In the genomic region with DNA sequence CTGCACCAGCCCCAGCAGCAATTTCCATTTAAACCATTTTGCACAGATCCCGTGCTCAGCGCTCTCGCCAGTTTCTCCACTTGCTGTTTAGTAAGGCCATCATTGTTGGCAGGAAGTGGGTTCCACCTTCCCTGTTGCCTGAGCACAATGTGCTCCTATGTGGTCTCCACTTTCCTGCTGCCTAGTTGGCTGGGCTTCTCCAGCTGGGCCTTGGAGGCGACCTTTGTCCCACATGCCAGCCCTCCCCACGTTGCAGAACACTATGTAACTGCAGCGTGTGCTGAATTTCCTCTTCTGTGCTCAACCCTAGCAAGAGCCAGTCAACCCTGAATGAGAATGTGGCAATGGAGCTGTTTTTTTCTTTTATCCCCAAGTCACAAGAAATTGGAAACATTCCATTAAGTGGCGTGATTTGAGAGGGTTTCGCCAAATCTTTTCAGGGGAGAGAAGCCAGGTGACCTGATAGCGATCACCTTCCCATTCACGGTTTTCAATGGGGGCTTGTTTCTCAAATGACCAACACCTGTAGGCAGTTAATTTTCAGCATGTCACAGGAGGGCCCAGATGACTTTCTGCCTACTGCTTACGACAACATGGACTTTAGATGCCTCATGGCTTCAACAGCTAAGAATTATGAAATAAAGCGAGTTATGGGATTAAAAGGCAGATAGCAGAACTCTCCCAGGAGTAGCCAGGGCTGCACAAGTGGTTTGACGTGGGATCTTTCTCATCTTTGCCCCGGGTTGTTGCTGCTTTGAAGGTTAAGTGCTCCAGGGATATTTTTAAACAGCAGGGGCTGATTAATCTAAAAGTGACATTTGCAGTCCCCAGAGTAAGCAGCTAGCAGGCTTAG, we compare ENCODE assay signal across 9 cellular contexts. TPM values are rescaled to one million over a fixed set of nuclear protein-coding genes. Genes with fewer than 3 reads are reported as not detected.
DNase-seq lines count a peak whose midpoint lies in the region; ATAC-seq and TF ChIP-seq lines count a peak whose summit lies in the region.
"Had no signal": no experiment of that assay in that cellular context is flagged by ENCODE, and none has a peak within 500 bp of the region (broad histone marks: within the 10 kb centered on the region; RNA-seq: fewer than 3 reads in every experiment).

A gene (plus strand): TSS at position 830 of the 853 bp plus-strand sequence. CDS start 22,819 bp downstream, outside the sequence.

- peak within 1 kb of the TSS; percentile 56 to 95 (median 88) for H3K27ac ChIP-seq in esophagus squamous epithelium
- no peak within 1 kb of the TSS for H3K27ac ChIP-seq in brain microvascular endothelial cell

- POLR2A ChIA-PET in naive thymus-derived CD8-positive, alpha-beta T cell (lab: Charles Lee), result interaction anchor here (0.6 kb wide), 1 partner anchor 158 kb away, joined by 4 read pairs; no protein-coding TSS in a partner anchor

- no peak for DNase-seq in activated naive CD8-positive, alpha-beta T cell treated with anti-CD3 and anti-CD28 coated beads, Interleukin-2, amount 50 U/mL, for 24 hours
- DNase-seq in esophagus squamous epithelium (lab: John Stamatoyannopoulos, UW) (no peak), brain microvascular endothelial cell (no peak), D341Med (ENCODE audit: low spot score) (no peak)
- no peak for DNase-seq in naive thymus-derived CD8-positive, alpha-beta T cell
- DNase-seq in stimulated activated effector memory CD8-positive, alpha-beta T cell treated with anti-CD3 and anti-CD28 coated beads, Interleukin-12 subunit alpha, Interleukin-12 subunit beta, amount 100 ng/mL, for 72 hours (ENCODE audit: low spot score in 2 of 2), result no peak
- DNase-seq: CD4-positive, alpha-beta memory T cell had no signal

- ATAC-seq in activated naive CD8-positive, alpha-beta T cell treated with anti-CD3 and anti-CD28 coated beads, Interleukin-2, amount 50 U/mL, for 24 hours, result no peak
- ATAC-seq in naive thymus-derived CD8-positive, alpha-beta T cell, result no peak
- no peak for ATAC-seq in stimulated activated effector memory CD8-positive, alpha-beta T cell treated with anti-CD3 and anti-CD28 coated beads, Interleukin-12 subunit alpha, Interleukin-12 subunit beta, amount 100 ng/mL, for 72 hours
- ATAC-seq in HG03439 (IDR thresholded peaks at IDR 0.05; ENCODE audit: unreplicated experiment), result no peak

- WGBS in esophagus squamous epithelium, 2 donors, result 66 to 75% methylated on average over 11 to 12 of the region's 14 CpGs

- in situ Hi-C loops in brain microvascular endothelial cell (cut with HindIII; ENCODE audit: low pct_ligation_motif_present, low sequenced_read_pairs), result no loop called here

- no peak for TF ChIP-seq POLR2A in esophagus squamous epithelium (IDR thresholded peaks at IDR 0.05)

- no peaks in the 10 kb centered on the region for H3K36me3 Mint-ChIP-seq in activated naive CD8-positive, alpha-beta T cell
- H3K36me3 Mint-ChIP-seq in activated naive CD8-positive, alpha-beta T cell treated with anti-CD3 and anti-CD28 coated beads, Interleukin-2, amount 50 U/mL, for 24 hours (ENCODE audit: low read depth), result no peaks in the 10 kb centered on the region
- peaks cover 0 to 3% (median 0%) of the 10 kb centered on the region in 3 donors for H3K36me3 Mint-ChIP-seq in naive thymus-derived CD8-positive, alpha-beta T cell
- H3K36me3 Mint-ChIP-seq in stimulated activated effector memory CD8-positive, alpha-beta T cell treated with anti-CD3 and anti-CD28 coated beads, Interleukin-12 subunit alpha, Interleukin-12 subunit beta, amount 100 ng/mL, for 72 hours, result peaks cover 5% of the 10 kb centered on the region

- no peaks in the 10 kb centered on the region for H3K27me3 Mint-ChIP-seq in activated naive CD8-positive, alpha-beta T cell
- no peaks in the 10 kb centered on the region for H3K27me3 Mint-ChIP-seq in activated naive CD8-positive, alpha-beta T cell treated with anti-CD3 and anti-CD28 coated beads, Interleukin-2, amount 50 U/mL, for 24 hours
- H3K27me3 Mint-ChIP-seq in naive thymus-derived CD8-positive, alpha-beta T cell, result no peaks in the 10 kb centered on the region
- H3K27me3 Mint-ChIP-seq: CD4-positive, alpha-beta memory T cell had no signal

- intact Hi-C loops in esophagus squamous epithelium (cut with DNase I), result loop anchor here (10.0 kb wide), 1 partner anchor 269 kb away; no protein-coding TSS in a partner anchor

- H3K9me3 ChIP-seq in esophagus squamous epithelium, result no peaks in the 10 kb centered on the region

- peak within 1 kb of the TSS in 1 of 4 donors; percentile 7 for H3K4me3 ChIP-seq in esophagus squamous epithelium
- H3K4me3 ChIP-seq in brain microvascular endothelial cell (ENCODE audit: low read depth, low read length), result no peak within 1 kb of the TSS

- H3K27me3 ChIP-seq in esophagus squamous epithelium (no peaks in the 10 kb centered on the region), brain microvascular endothelial cell (replicated peaks) (no peaks in the 10 kb centered on the region)

- H3K36me3 ChIP-seq in esophagus squamous epithelium (no peaks in the 10 kb centered on the region), brain microvascular endothelial cell (replicated peaks) (no peaks in the 10 kb centered on the region)

- no peaks in the 10 kb centered on the region for H3K9me3 Mint-ChIP-seq in activated naive CD8-positive, alpha-beta T cell (ENCODE audit: low read depth)
- no peaks in the 10 kb centered on the region for H3K9me3 Mint-ChIP-seq in activated naive CD8-positive, alpha-beta T cell treated with anti-CD3 and anti-CD28 coated beads, Interleukin-2, amount 50 U/mL, for 24 hours
- no peaks in the 10 kb centered on the region for H3K9me3 Mint-ChIP-seq in naive thymus-derived CD8-positive, alpha-beta T cell
- H3K9me3 Mint-ChIP-seq in stimulated activated effector memory CD8-positive, alpha-beta T cell treated with anti-CD3 and anti-CD28 coated beads, Interleukin-12 subunit alpha, Interleukin-12 subunit beta, amount 100 ng/mL, for 72 hours, result no peaks in the 10 kb centered on the region
- H3K9me3 Mint-ChIP-seq: CD4-positive, alpha-beta memory T cell had no signal

- H3K4me3 Mint-ChIP-seq in activated naive CD8-positive, alpha-beta T cell, result peak within 1 kb of the TSS; percentile 48
- H3K4me3 Mint-ChIP-seq in activated naive CD8-positive, alpha-beta T cell treated with anti-CD3 and anti-CD28 coated beads, Interleukin-2, amount 50 U/mL, for 24 hours, result no peak within 1 kb of the TSS
- H3K4me3 Mint-ChIP-seq in naive thymus-derived CD8-positive, alpha-beta T cell, result peak within 1 kb of the TSS in 6 of 10 donors; percentile 12 to 43 (median 32)
- no peak within 1 kb of the TSS for H3K4me3 Mint-ChIP-seq in stimulated activated effector memory CD8-positive, alpha-beta T cell treated with anti-CD3 and anti-CD28 coated beads, Interleukin-12 subunit alpha, Interleukin-12 subunit beta, amount 100 ng/mL, for 72 hours

- H3K27ac Mint-ChIP-seq in activated naive CD8-positive, alpha-beta T cell, result no peak within 1 kb of the TSS
- no peak within 1 kb of the TSS for H3K27ac Mint-ChIP-seq in activated naive CD8-positive, alpha-beta T cell treated with anti-CD3 and anti-CD28 coated beads, Interleukin-2, amount 50 U/mL, for 24 hours
- peak within 1 kb of the TSS in 1 of 10 donors; percentile 19 for H3K27ac Mint-ChIP-seq in naive thymus-derived CD8-positive, alpha-beta T cell
- no peak within 1 kb of the TSS for H3K27ac Mint-ChIP-seq in stimulated activated effector memory CD8-positive, alpha-beta T cell treated with anti-CD3 and anti-CD28 coated beads, Interleukin-12 subunit alpha, Interleukin-12 subunit beta, amount 100 ng/mL, for 72 hours

- TF ChIP-seq CTCF in esophagus squamous epithelium (IDR thresholded peaks at IDR 0.05) (no peak), brain microvascular endothelial cell (IDR thresholded peaks at IDR 0.05; ENCODE audit: low read depth, low read length, missing control alignments) (no peak)

- H3K4me1 ChIP-seq in esophagus squamous epithelium, result peaks cover 9 to 69% (median 39%) of the 10 kb centered on the region in 3 donors

- peaks cover 36% of the 10 kb centered on the region for H3K4me1 Mint-ChIP-seq in activated naive CD8-positive, alpha-beta T cell (ENCODE audit: low read depth)
- H3K4me1 Mint-ChIP-seq in activated naive CD8-positive, alpha-beta T cell treated with anti-CD3 and anti-CD28 coated beads, Interleukin-2, amount 50 U/mL, for 24 hours, result peaks cover 18% of the 10 kb centered on the region
- H3K4me1 Mint-ChIP-seq in naive thymus-derived CD8-positive, alpha-beta T cell, result peaks cover 3 to 36% (median 21%) of the 10 kb centered on the region in 4 donors
- H3K4me1 Mint-ChIP-seq in stimulated activated effector memory CD8-positive, alpha-beta T cell treated with anti-CD3 and anti-CD28 coated beads, Interleukin-12 subunit alpha, Interleukin-12 subunit beta, amount 100 ng/mL, for 72 hours, result peaks cover 5% of the 10 kb centered on the region

RNA-seq across cellular contexts. Expression of the gene that starts here (rescaled TPM):
- 10 to 100 TPM in 3 of 4 donors, 1 to 10 TPM in 1; 5.9 to 48.4 (median 27.3) TPM for total RNA-seq in esophagus squamous epithelium
- total RNA-seq in naive thymus-derived CD8-positive, alpha-beta T cell, result 10 to 100 TPM; 40.4 to 43.3 TPM
- 1 to 10 TPM; 1.1 to 3.9 (median 2.9) TPM for polyA plus RNA-seq in naive thymus-derived CD8-positive, alpha-beta T cell

Comparison
In these comparisons a context has a peak if more than half of its experiments do, and no peak if none do; other contexts are left out.
1. H3K4me3 Mint-ChIP-seq: peak in activated naive CD8-positive, alpha-beta T cell (single experiment) and naive thymus-derived CD8-positive, alpha-beta T cell (6 of 10); none in activated naive CD8-positive, alpha-beta T cell treated with anti-CD3 and anti-CD28 coated beads, Interleukin-2, amount 50 U/mL, for 24 hours (single experiment) and stimulated activated effector memory CD8-positive, alpha-beta T cell treated with anti-CD3 and anti-CD28 coated beads, Interleukin-12 subunit alpha, Interleukin-12 subunit beta, amount 100 ng/mL, for 72 hours (single experiment).